Comparison of ENCODE assay signal across 18 cellular contexts in genomic region chr7:158804335-158804734, GRCh38. TPM values are rescaled to one million over a fixed set of nuclear protein-coding genes. Genes with fewer than 3 reads are reported as not detected.
DNase-seq lines count a peak whose midpoint lies in the region; TF ChIP-seq lines count a peak whose summit lies in the region.
"Had no signal": no experiment of that assay in that cellular context is flagged by ENCODE, and none has a peak within 500 bp of the region (broad histone marks: within the 10 kb centered on the region; RNA-seq: fewer than 3 reads in every experiment).

No MANE protein-coding gene starts in this region.

- H3K9me3 Mint-ChIP-seq in T-helper 1 cell treated with Interleukin-12 subunit alpha and Interleukin-12 subunit beta and Interleukin-4 antibody, amounts not matched to agents 30 μg/mL and 1 μg/mL, for 36 hours: peaks cover 8% of the 10 kb centered on the region
- H3K9me3 Mint-ChIP-seq in osteocyte (ENCODE audit: unreplicated experiment) (no peaks in the 10 kb centered on the region), nephron progenitor cell (peaks cover 46% of the 10 kb centered on the region)

- DNase-seq in activated T-cell treated with anti-CD3 and anti-CD28 coated beads, Interleukin-2, amount 50 U/mL, for 1 hour: peak; percentile 29
- DNase-seq in activated T-cell treated with anti-CD3 and anti-CD28 coated beads for 4 hours (no peak), osteocyte (ENCODE audit: extremely low spot score, unreplicated experiment) (no peak), AML-193 (lab: John Stamatoyannopoulos, UW) (no peak), NCI-H2029 (lab: John Stamatoyannopoulos, UW) (no peak), nephron progenitor cell (no peak)
- DNase-seq in central memory CD4-positive, alpha-beta T cell: peak; percentile 46
- DNase-seq: hypothalamus, kidney glomerular epithelial cell, mammary epithelial cell, naive B cell, NCI-H1417 treated with DMSO at 0.1 percent for 48 hours, NCI-H2171, NCI-H526 treated with DMSO at 0.1 percent for 48 hours, posterior cingulate gyrus, SHP77 had no signal

- no peaks in the 10 kb centered on the region for H3K27me3 Mint-ChIP-seq in T-helper 1 cell treated with Interleukin-12 subunit alpha and Interleukin-12 subunit beta and Interleukin-4 antibody, amounts not matched to agents 30 μg/mL and 1 μg/mL, for 36 hours (ENCODE audit: low read depth)
- H3K27me3 Mint-ChIP-seq in osteocyte (ENCODE audit: unreplicated experiment): no peaks in the 10 kb centered on the region
- no peaks in the 10 kb centered on the region for H3K27me3 Mint-ChIP-seq in nephron progenitor cell (ENCODE audit: low read depth, poor library complexity)
- H3K27me3 Mint-ChIP-seq: dendritic cell treated with granulocyte-macrophage colony-stimulating factor and Interleukin-4, amounts not matched to agents 40 ng/mL and 50 ng/mL, for 4 days; naive B cell had no signal

- no peak overlapping the region for H3K4me3 Mint-ChIP-seq in T-helper 1 cell treated with Interleukin-12 subunit alpha and Interleukin-12 subunit beta and Interleukin-4 antibody, amounts not matched to agents 30 μg/mL and 1 μg/mL, for 36 hours
- H3K4me3 Mint-ChIP-seq in osteocyte (ENCODE audit: unreplicated experiment) (no peak overlapping the region), nephron progenitor cell (no peak overlapping the region)
- H3K4me3 Mint-ChIP-seq: dendritic cell treated with granulocyte-macrophage colony-stimulating factor and Interleukin-4, amounts not matched to agents 40 ng/mL and 50 ng/mL, for 4 days had no signal

- H3K36me3 Mint-ChIP-seq in T-helper 1 cell treated with Interleukin-12 subunit alpha and Interleukin-12 subunit beta and Interleukin-4 antibody, amounts not matched to agents 30 μg/mL and 1 μg/mL, for 36 hours (ENCODE audit: low read depth): peaks cover 36% of the 10 kb centered on the region
- H3K36me3 Mint-ChIP-seq in osteocyte (ENCODE audit: unreplicated experiment) (peaks cover 31% of the 10 kb centered on the region), nephron progenitor cell (ENCODE audit: low read depth) (peaks cover 67% of the 10 kb centered on the region)

- TF ChIP-seq CTCF in osteocyte (IDR thresholded peaks at IDR 0.05): no peak
- no peak for TF ChIP-seq CTCF in nephron progenitor cell (IDR thresholded peaks at IDR 0.05)

- peak overlapping the region; percentile 41 for H3K27ac Mint-ChIP-seq in T-helper 1 cell treated with Interleukin-12 subunit alpha and Interleukin-12 subunit beta and Interleukin-4 antibody, amounts not matched to agents 30 μg/mL and 1 μg/mL, for 36 hours
- H3K27ac Mint-ChIP-seq in osteocyte (ENCODE audit: unreplicated experiment) (peak overlapping the region; percentile 78), nephron progenitor cell (no peak overlapping the region)
- H3K27ac Mint-ChIP-seq: dendritic cell treated with granulocyte-macrophage colony-stimulating factor and Interleukin-4, amounts not matched to agents 40 ng/mL and 50 ng/mL, for 4 days had no signal

- H3K4me1 Mint-ChIP-seq in T-helper 1 cell treated with Interleukin-12 subunit alpha and Interleukin-12 subunit beta and Interleukin-4 antibody, amounts not matched to agents 30 μg/mL and 1 μg/mL, for 36 hours (ENCODE audit: low read depth): peaks cover 33% of the 10 kb centered on the region
- peaks cover 80% of the 10 kb centered on the region for H3K4me1 Mint-ChIP-seq in osteocyte (ENCODE audit: unreplicated experiment)
- H3K4me1 Mint-ChIP-seq in nephron progenitor cell: no peaks in the 10 kb centered on the region

RNA-seq across cellular contexts. Expression of gene ESYT2, which starts 25.0 kb away (rescaled TPM):
- 146 and 156 TPM in 2 replicates for total RNA-seq in osteocyte

RNA-seq across cellular contexts. Expression of gene DYNC2I1, which starts 52.0 kb away (rescaled TPM):
- total RNA-seq in osteocyte: 23.7 and 24.8 TPM in 2 replicates

Comparison
In these comparisons a context has a peak if more than half of its experiments do, and no peak if none do; other contexts are left out.
1. DNase-seq: peak in activated T-cell treated with anti-CD3 and anti-CD28 coated beads, Interleukin-2, amount 50 U/mL, for 1 hour (single experiment) and central memory CD4-positive, alpha-beta T cell (single experiment); none in activated T-cell treated with anti-CD3 and anti-CD28 coated beads for 4 hours (single experiment), osteocyte (single experiment), AML-193 (0 of 2), NCI-H2029 (single experiment) and nephron progenitor cell (single experiment).